In the genomic region with DNA sequence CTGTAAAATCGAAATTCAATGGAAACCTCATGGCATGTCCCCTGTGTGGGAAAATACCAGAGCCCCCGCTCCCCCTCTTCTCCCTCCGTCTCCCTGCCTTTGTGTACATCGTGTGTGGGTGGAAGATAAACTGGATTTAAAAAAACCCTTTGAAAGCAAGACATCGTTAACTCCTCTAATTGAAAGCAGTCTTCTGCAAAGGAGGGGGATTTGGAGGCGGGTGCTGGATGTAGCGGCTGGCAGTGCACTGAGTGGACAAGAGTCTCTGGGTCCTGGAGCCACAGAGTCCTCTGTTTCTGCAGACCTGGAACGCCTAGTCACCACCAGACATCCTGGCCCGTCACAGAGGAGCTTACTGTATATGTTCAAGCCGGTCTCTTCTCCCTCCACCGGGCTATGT, we compare ENCODE assay signal across 21 cellular contexts.
DNase-seq lines count a peak whose midpoint lies in the region; ATAC-seq, FAIRE-seq and TF ChIP-seq lines count a peak whose summit lies in the region.
"Had no signal": no experiment of that assay in that cellular context is flagged by ENCODE, and none has a peak within 500 bp of the region (broad histone marks: within the 10 kb centered on the region; RNA-seq: fewer than 3 reads in every experiment).

No MANE protein-coding gene starts in this region.

- no peaks in the 10 kb centered on the region for H3K27me3 Mint-ChIP-seq in osteocyte (ENCODE audit: unreplicated experiment)
- no peaks in the 10 kb centered on the region for H3K27me3 Mint-ChIP-seq in activated T-cell treated with anti-CD3 and anti-CD28 coated beads, Interleukin-2, amount 50 U/mL, for 72 hours (ENCODE audit: low read depth)
- H3K27me3 Mint-ChIP-seq: central memory CD8-positive, alpha-beta T cell had no signal

- H2AK5ac ChIP-seq in H1 (ENCODE audit: low read depth, low read length) = no peak overlapping the region

- H3K23ac ChIP-seq in H1 (ENCODE audit: insufficient read length) = no peak overlapping the region

- H4K5ac ChIP-seq in H1 (ENCODE audit: insufficient read length, low read depth, low read length) = no peak overlapping the region

- no peak overlapping the region for H3K14ac ChIP-seq in H1 (ENCODE audit: insufficient read length)

- 0 out of 2 replicates have a peak overlapping the region, but pooled peaks have one; percentile 18 for H2BK5ac ChIP-seq in H1 (ENCODE audit: low read depth, low read length)

- H2BK12ac ChIP-seq in H1 (ENCODE audit: low read depth, low read length) = peak overlapping the region; percentile 53; the same call in 1 of the 2 replicates

- H3K36me3 Mint-ChIP-seq in osteocyte (ENCODE audit: unreplicated experiment) = peaks cover 49% of the 10 kb centered on the region
- no peaks in the 10 kb centered on the region for H3K36me3 Mint-ChIP-seq in activated T-cell treated with anti-CD3 and anti-CD28 coated beads, Interleukin-2, amount 50 U/mL, for 72 hours (ENCODE audit: insufficient read depth in 2 of 2)
- H3K36me3 Mint-ChIP-seq: T-cell had no signal

- H2BK120ac ChIP-seq in H1 (replicated peaks; ENCODE audit: low read depth, low read length) = no peak overlapping the region

- peak overlapping the region; percentile 72; the same call in 1 of the 2 replicates for H2AFZ ChIP-seq in H1 (ENCODE audit: low read length)

- no peak for ATAC-seq in activated T-cell treated with anti-CD3 and anti-CD28 coated beads, Interleukin-2, amount 50 U/mL, for 72 hours (replicated peaks in 1 of 2)
- ATAC-seq in stimulated activated naive CD8-positive, alpha-beta T cell treated with anti-CD3 and anti-CD28 coated beads, Interleukin-15, Interleukin-2, amounts not matched to agents 100 U/mL and 50 U/mL, for 24 hours = no peak
- ATAC-seq: activated CD8-positive, alpha-beta T cell treated with anti-CD3 and anti-CD28 coated beads, Interleukin-2, amount 10 ng/mL, durations not matched to agents 7 days and 5 days; activated naive CD8-positive, alpha-beta T cell treated with anti-CD3 and anti-CD28 coated beads, Interleukin-2, amount 50 U/mL, for 24 hours; foreskin keratinocyte; T-cell had no signal

- H4K8ac ChIP-seq in H1 (ENCODE audit: extremely low read depth, insufficient read depth, low read length) = no peak overlapping the region

- H3K27me3 ChIP-seq in H1 (replicated peaks in 1 of 4; ENCODE audit: control insufficient read depth in 3 of 4, extremely low read depth in 1 of 4, insufficient read depth in 3 of 4, low read length in 3 of 4) = no peaks in the 10 kb centered on the region
- H3K27me3 ChIP-seq: tibial artery had no signal

- H3K9ac ChIP-seq in H1 (replicated peaks in 1 of 4; ENCODE audit: extremely low read depth in 1 of 4, low read depth in 3 of 4, low read length in 3 of 4) = no peak overlapping the region

- no peak for TF ChIP-seq EP300 in H1 (IDR thresholded peaks at IDR 0.05; ENCODE audit: borderline replicate concordance in 1 of 2, low read depth in 2 of 2, low read length in 2 of 2)

- H3K79me1 ChIP-seq in H1 (ENCODE audit: low read depth, low read length) = no peaks in the 10 kb centered on the region; the same call in 1 of the 2 replicates

- H3K27ac ChIP-seq in H1 (ENCODE audit: low read depth, low read length) = no peak overlapping the region
- H3K27ac ChIP-seq: 22Rv1, C4-2B, foreskin keratinocyte, left ventricle myocardium inferior, tibial artery had no signal

- no peak for TF ChIP-seq CTCF in H1 (IDR thresholded peaks at IDR 0.05; ENCODE audit: control extremely low read depth in 1 of 3, insufficient read depth in 1 of 3, low read depth in 1 of 3, low read length in 3 of 3)
- no peak for TF ChIP-seq CTCF in osteocyte (IDR thresholded peaks at IDR 0.05)

- H4K20me1 ChIP-seq in H1 (replicated peaks in 1 of 2; ENCODE audit: control insufficient read depth in 1 of 2, insufficient read depth in 2 of 2, low read length in 2 of 2) = no peaks in the 10 kb centered on the region

- WGBS in H1 (ENCODE audit: extremely low coverage in 1 of 2, insufficient coverage in 1 of 2, insufficient read length in 1 of 2, insufficient replicate concordance in 2 of 2, low coverage in 1 of 2, low lambda C conversion rate in 2 of 2, missing lambda C conversion rate in 1 of 2), 2 experiments = 71% methylated on average over 11 of the region's 11 CpGs; no CpG with 5 or more reads in 1 of the 2 experiments

- no peak overlapping the region for H3K56ac ChIP-seq in H1 (replicated peaks; ENCODE audit: insufficient read length, low read depth, low read length)

- H3K4me1 ChIP-seq in H1 (replicated peaks in 1 of 4; ENCODE audit: control insufficient read depth in 3 of 4, insufficient read depth in 4 of 4, low read length in 3 of 4) = peaks cover 2 to 8% (median 4%) of the 10 kb centered on the region in 4 experiments; a peak in 5 of 7 replicates
- H3K4me1 ChIP-seq: foreskin keratinocyte had no signal

- CTCF ChIA-PET in H1 (lab: Charles Lee; ENCODE audit: partially characterized antibody) = interaction anchor here (0.9 to 1.6 kb wide), 4 partner anchors 12 to 159 kb away, joined by 3 to 5 read pairs (median 3); no protein-coding TSS in a partner anchor

- no peak overlapping the region for H3K4me3 ChIP-seq in H1 (ENCODE audit: extremely low read depth in 1 of 4, insufficient read depth in 2 of 4, low read depth in 3 of 4, low read length in 4 of 4)
- H3K4me3 ChIP-seq: left ventricle myocardium inferior, tibial artery had no signal

- no peak for TF ChIP-seq RAD21 in H1 (IDR thresholded peaks at IDR 0.05 in 1 of 2, conservative IDR thresholded peaks at IDR 0.05 in 1 of 2; ENCODE audit: low read depth in 2 of 2, low read length in 2 of 2)

- H2BK15ac ChIP-seq in H1 (ENCODE audit: low read length) = no peak overlapping the region

- no peak overlapping the region for H2BK20ac ChIP-seq in H1 (ENCODE audit: low read length)

- no peak overlapping the region for H4K91ac ChIP-seq in H1 (replicated peaks; ENCODE audit: insufficient read length, low read length)

- no peaks in the 10 kb centered on the region for H3K36me3 ChIP-seq in H1 (ENCODE audit: control insufficient read depth in 2 of 4, insufficient read depth in 4 of 4, low read length in 3 of 4)
- H3K36me3 ChIP-seq: left ventricle myocardium inferior, tibial artery had no signal

- no peak overlapping the region for H3K4me3 Mint-ChIP-seq in osteocyte (ENCODE audit: unreplicated experiment)
- no peak overlapping the region for H3K4me3 Mint-ChIP-seq in activated T-cell treated with anti-CD3 and anti-CD28 coated beads, Interleukin-2, amount 50 U/mL, for 72 hours
- H3K4me3 Mint-ChIP-seq: activated CD8-positive, alpha-beta T cell treated with anti-CD3 and anti-CD28 coated beads, Interleukin-2, amount 10 ng/mL, durations not matched to agents 7 days and 5 days; activated naive CD8-positive, alpha-beta T cell treated with anti-CD3 and anti-CD28 coated beads, Interleukin-2, amount 50 U/mL, for 24 hours; activated T-helper 1 cell treated with anti-CD3 and anti-CD28 coated beads, Interleukin-12 subunit alpha, Interleukin-12 subunit beta, Interleukin-2, Interleukin-4 antibody, amounts not matched to agents 30 ng/mL and 10 ng/mL and 1 ng/mL, durations not matched to agents 14 hours and 24 hours and 36 hours; central memory CD8-positive, alpha-beta T cell; T-cell had no signal

- no peak for TF ChIP-seq POLR2A in H1 (IDR thresholded peaks at IDR 0.05; ENCODE audit: control extremely low read depth in 1 of 2, low read depth in 2 of 2, low read length in 2 of 2)

- no peaks in the 10 kb centered on the region for H3K9me3 Mint-ChIP-seq in osteocyte (ENCODE audit: unreplicated experiment)
- peaks cover 0 to 3% of the 10 kb centered on the region in 2 donors for H3K9me3 Mint-ChIP-seq in activated T-cell treated with anti-CD3 and anti-CD28 coated beads, Interleukin-2, amount 50 U/mL, for 72 hours
- H3K9me3 Mint-ChIP-seq: activated naive CD8-positive, alpha-beta T cell treated with anti-CD3 and anti-CD28 coated beads, Interleukin-2, amount 50 U/mL, for 24 hours; activated T-helper 1 cell treated with anti-CD3 and anti-CD28 coated beads, Interleukin-12 subunit alpha, Interleukin-12 subunit beta, Interleukin-2, Interleukin-4 antibody, amounts not matched to agents 30 ng/mL and 10 ng/mL and 1 ng/mL, durations not matched to agents 14 hours and 24 hours and 36 hours; T-cell had no signal

- H3K9me3 ChIP-seq in H1 (ENCODE audit: insufficient read depth in 2 of 2, low read depth in 1 of 2, low read length in 1 of 2) = no peaks in the 10 kb centered on the region
- H3K9me3 ChIP-seq: left ventricle myocardium inferior, tibial artery had no signal

- peaks cover 52% of the 10 kb centered on the region for H3K4me1 Mint-ChIP-seq in osteocyte (ENCODE audit: unreplicated experiment)
- H3K4me1 Mint-ChIP-seq in activated T-cell treated with anti-CD3 and anti-CD28 coated beads, Interleukin-2, amount 50 U/mL, for 72 hours (ENCODE audit: low read depth) = no peaks in the 10 kb centered on the region
- H3K4me1 Mint-ChIP-seq: activated naive CD8-positive, alpha-beta T cell treated with anti-CD3 and anti-CD28 coated beads, Interleukin-2, amount 50 U/mL, for 24 hours; central memory CD8-positive, alpha-beta T cell; T-cell had no signal

- H3K27ac Mint-ChIP-seq in osteocyte (ENCODE audit: unreplicated experiment) = peak overlapping the region; percentile 50
- H3K27ac Mint-ChIP-seq in activated T-cell treated with anti-CD3 and anti-CD28 coated beads, Interleukin-2, amount 50 U/mL, for 72 hours = no peak overlapping the region
- H3K27ac Mint-ChIP-seq: activated CD8-positive, alpha-beta T cell treated with anti-CD3 and anti-CD28 coated beads, Interleukin-2, amount 10 ng/mL, durations not matched to agents 7 days and 5 days; activated naive CD8-positive, alpha-beta T cell treated with anti-CD3 and anti-CD28 coated beads, Interleukin-2, amount 50 U/mL, for 24 hours; activated T-helper 1 cell treated with anti-CD3 and anti-CD28 coated beads, Interleukin-12 subunit alpha, Interleukin-12 subunit beta, Interleukin-2, Interleukin-4 antibody, amounts not matched to agents 30 ng/mL and 10 ng/mL and 1 ng/mL, durations not matched to agents 14 hours and 24 hours and 36 hours; T-cell had no signal

- FAIRE-seq in H1 (lab: Jason Lieb, UNC) = no peak

- no peak overlapping the region for H3K18ac ChIP-seq in H1 (ENCODE audit: extremely low read depth, low read length)

- DNase-seq in DMS79 treated with DMSO at 0.1 percent for 48 hours (lab: John Stamatoyannopoulos, UW) (peak; percentile 11), DMS79 (lab: John Stamatoyannopoulos, UW) (no peak), NCI-H748 (lab: John Stamatoyannopoulos, UW; ENCODE audit: unreplicated experiment) (peak; percentile 51), H1 (ENCODE audit: low read depth in 1 of 2, low spot score in 2 of 2) (no peak), osteocyte (ENCODE audit: extremely low spot score, unreplicated experiment) (no peak), Kasumi-1 (lab: John Stamatoyannopoulos, UW) (no peak)
- DNase-seq in activated T-cell treated with anti-CD3 and anti-CD28 coated beads, Interleukin-2, amount 50 U/mL, for 72 hours = no peak
- DNase-seq in stimulated activated naive CD8-positive, alpha-beta T cell treated with anti-CD3 and anti-CD28 coated beads, Interleukin-15, Interleukin-2, amounts not matched to agents 100 U/mL and 50 U/mL, for 24 hours = no peak
- DNase-seq: activated CD8-positive, alpha-beta T cell treated with anti-CD3 and anti-CD28 coated beads, Interleukin-2, amount 10 ng/mL, durations not matched to agents 7 days and 5 days; activated naive CD8-positive, alpha-beta T cell treated with anti-CD3 and anti-CD28 coated beads, Interleukin-2, amount 50 U/mL, for 24 hours; DND-41; foreskin keratinocyte; left ventricle myocardium inferior; NCI-H1436 treated with DMSO at 0.1 percent for 48 hours; NCI-H526; T-cell had no signal

- no peak overlapping the region for H3K4me2 ChIP-seq in H1 (ENCODE audit: insufficient read depth in 1 of 2, low read depth in 2 of 2, low read length in 2 of 2)

- no peaks in the 10 kb centered on the region for H3K23me2 ChIP-seq in H1 (ENCODE audit: low read depth, low read length)

- H3K4ac ChIP-seq in H1 (replicated peaks; ENCODE audit: insufficient read length, low read depth, low read length) = no peak overlapping the region

- POLR2A ChIA-PET in H1 (lab: Charles Lee; ENCODE audit: partially characterized antibody) = interaction anchor here (0.8 kb wide), 1 partner anchor 11 kb away, joined by 3 read pairs; no protein-coding TSS in a partner anchor

- H3K79me2 ChIP-seq in H1 (ENCODE audit: control insufficient read depth in 1 of 2, insufficient read depth in 2 of 2, low read length in 2 of 2) = no peaks in the 10 kb centered on the region

Comparison
In these comparisons a context has a peak if more than half of its experiments do, and no peak if none do; other contexts are left out.
1. DNase-seq: peak in DMS79 treated with DMSO at 0.1 percent for 48 hours (single experiment) and NCI-H748 (single experiment); none in DMS79 (single experiment), H1 (0 of 2), osteocyte (single experiment), activated T-cell treated with anti-CD3 and anti-CD28 coated beads, Interleukin-2, amount 50 U/mL, for 72 hours (0 of 2), stimulated activated naive CD8-positive, alpha-beta T cell treated with anti-CD3 and anti-CD28 coated beads, Interleukin-15, Interleukin-2, amounts not matched to agents 100 U/mL and 50 U/mL, for 24 hours (single experiment) and Kasumi-1 (0 of 2).